In genomic region chr15:31326729-31327673, GRCh38 we compare ENCODE assay signal across 8 cellular contexts. TPM values are rescaled to one million over a fixed set of nuclear protein-coding genes. Genes with fewer than 3 reads are reported as not detected.
DNase-seq lines count a peak whose midpoint lies in the region; ATAC-seq and TF ChIP-seq lines count a peak whose summit lies in the region.

Gene KLF13 (plus strand): TSS chr15:31326835. CDS start chr15:31327213, 378 bp downstream.

- H3K4me3 Mint-ChIP-seq in MCF 10A (ENCODE audit: unreplicated experiment) (peak within 1 kb of the TSS; percentile 95), immature natural killer cell (peak within 1 kb of the TSS; percentile 68 to 92 (median 89))

- peaks cover 50% of the 10 kb centered on the region for H3K79me2 ChIP-seq in ACC112 (ENCODE audit: control insufficient read depth, insufficient read depth, low read length, unreplicated experiment)

- CTCF ChIA-PET in MCF 10A (lab: Yijun Ruan, JAX) = interaction anchor here (1.2 to 3.3 kb wide), 3 partner anchors 108 to 161 kb away, joined by 7 to 17 read pairs (median 16); no protein-coding TSS in a partner anchor

- DNase-seq in T-helper 1 cell (peak; percentile 66 to 82 (median 70)), MCF 10A (ENCODE audit: unreplicated experiment) (peak; percentile 58), immature natural killer cell (no peak), DMS153 treated with DMSO at 0.1 percent for 48 hours (lab: John Stamatoyannopoulos, UW; ENCODE audit: unreplicated experiment) (no peak)
- DNase-seq in stimulated activated CD4-positive, alpha-beta T cell treated with anti-CD3 and anti-CD28 coated beads, Interleukin-12 subunit alpha, Interleukin-12 subunit beta, amount 100 ng/mL, for 24 hours (ENCODE audit: low read depth in 2 of 2) = peak; percentile 43 to 45

- peak within 1 kb of the TSS; percentile 71 for H2AFZ ChIP-seq in ACC112 (ENCODE audit: low read length, unreplicated experiment)

- peak within 1 kb of the TSS; percentile 89 for H3K4me3 ChIP-seq in ACC112 (ENCODE audit: low read depth, low read length)

- peaks cover 16% of the 10 kb centered on the region for H3K36me3 Mint-ChIP-seq in MCF 10A (ENCODE audit: insufficient read depth, unreplicated experiment)
- H3K36me3 Mint-ChIP-seq in immature natural killer cell = peaks cover 0 to 3% (median 0%) of the 10 kb centered on the region in 3 donors

- peaks cover 16% of the 10 kb centered on the region for H3K4me1 ChIP-seq in ACC112 (ENCODE audit: control insufficient read depth, insufficient read depth, low read length, unreplicated experiment)

- no peaks in the 10 kb centered on the region for H3K36me3 ChIP-seq in ACC112 (ENCODE audit: insufficient read depth, low read length)

- peak; percentile 53 for TF ChIP-seq POLR2A in GM18951 (IDR thresholded peaks at IDR 0.05; ENCODE audit: extremely low read depth, insufficient read depth, insufficient read length)

- no peaks in the 10 kb centered on the region for H3K27me3 Mint-ChIP-seq in MCF 10A (ENCODE audit: insufficient read depth, unreplicated experiment)
- peaks cover 18 to 46% (median 18%) of the 10 kb centered on the region in 3 donors for H3K27me3 Mint-ChIP-seq in immature natural killer cell (ENCODE audit: low read depth in 3 of 3)

- peak; percentile 48 for ATAC-seq in HG03135 (IDR thresholded peaks at IDR 0.05; ENCODE audit: unreplicated experiment)

- intact Hi-C loops in MCF 10A (cut with micrococcal nuclease) = loop anchor here (1.0 to 5.0 kb wide), 5 partner anchors 35 to 112 kb away; no protein-coding TSS in a partner anchor

- BruUV-seq in MCF 10A (replicated peaks; lab: Mats Ljungman, UMichigan) = no TSS peak

- H3K27ac Mint-ChIP-seq in MCF 10A (ENCODE audit: low read depth, unreplicated experiment) (peak within 1 kb of the TSS; percentile 46), immature natural killer cell (peak within 1 kb of the TSS in 5 of 6 donors; percentile 40 to 89 (median 85))

- peak within 1 kb of the TSS; percentile 93 for H3K27ac ChIP-seq in ACC112 (ENCODE audit: low read depth, low read length)

- no peak for TF ChIP-seq CTCF in MCF 10A (IDR thresholded peaks at IDR 0.05; ENCODE audit: unreplicated experiment)

- in situ Hi-C loops in GM18951 (cut with MboI; ENCODE audit: low sequenced_read_pairs, unreplicated experiment) = loop anchor here (10.0 kb wide), 1 partner anchor 102 kb away; no protein-coding TSS in a partner anchor

- no peaks in the 10 kb centered on the region for H3K9me3 Mint-ChIP-seq in MCF 10A (ENCODE audit: unreplicated experiment)
- no peaks in the 10 kb centered on the region for H3K9me3 Mint-ChIP-seq in immature natural killer cell

- no peaks in the 10 kb centered on the region for H3K27me3 ChIP-seq in ACC112 (ENCODE audit: insufficient read depth, low read length)

- POLR2A ChIA-PET in MCF 10A (lab: Yijun Ruan, JAX) = interaction anchor here (0.6 to 5.1 kb wide), 24 partner anchors 9 to 408 kb away, joined by 3 to 59 read pairs (median 4); partner anchors contain the start of gene MTMR10

- H3K4me1 Mint-ChIP-seq in MCF 10A (ENCODE audit: insufficient read depth, unreplicated experiment) (peaks cover 26% of the 10 kb centered on the region), immature natural killer cell (peaks cover 52 to 59% of the 10 kb centered on the region in 2 donors)

RNA-seq across cellular contexts. Expression of gene KLF13, which starts in this region (rescaled TPM):
- 83.1 and 110 TPM in 2 replicates for total RNA-seq in MCF 10A (2022)
- 10 to 100 TPM; 24.7 to 89.9 (median 47.2) TPM for polyA plus RNA-seq in immature natural killer cell

Comparison
In these comparisons a context has a peak if more than half of its experiments do, and no peak if none do; other contexts are left out.
1. DNase-seq: peak in T-helper 1 cell (5 of 5), MCF 10A (single experiment) and stimulated activated CD4-positive, alpha-beta T cell treated with anti-CD3 and anti-CD28 coated beads, Interleukin-12 subunit alpha, Interleukin-12 subunit beta, amount 100 ng/mL, for 24 hours (2 of 2); none in immature natural killer cell (0 of 3) and DMS153 treated with DMSO at 0.1 percent for 48 hours (single experiment).